ENCODE assay signal across 3 cellular contexts in the genomic region with DNA sequence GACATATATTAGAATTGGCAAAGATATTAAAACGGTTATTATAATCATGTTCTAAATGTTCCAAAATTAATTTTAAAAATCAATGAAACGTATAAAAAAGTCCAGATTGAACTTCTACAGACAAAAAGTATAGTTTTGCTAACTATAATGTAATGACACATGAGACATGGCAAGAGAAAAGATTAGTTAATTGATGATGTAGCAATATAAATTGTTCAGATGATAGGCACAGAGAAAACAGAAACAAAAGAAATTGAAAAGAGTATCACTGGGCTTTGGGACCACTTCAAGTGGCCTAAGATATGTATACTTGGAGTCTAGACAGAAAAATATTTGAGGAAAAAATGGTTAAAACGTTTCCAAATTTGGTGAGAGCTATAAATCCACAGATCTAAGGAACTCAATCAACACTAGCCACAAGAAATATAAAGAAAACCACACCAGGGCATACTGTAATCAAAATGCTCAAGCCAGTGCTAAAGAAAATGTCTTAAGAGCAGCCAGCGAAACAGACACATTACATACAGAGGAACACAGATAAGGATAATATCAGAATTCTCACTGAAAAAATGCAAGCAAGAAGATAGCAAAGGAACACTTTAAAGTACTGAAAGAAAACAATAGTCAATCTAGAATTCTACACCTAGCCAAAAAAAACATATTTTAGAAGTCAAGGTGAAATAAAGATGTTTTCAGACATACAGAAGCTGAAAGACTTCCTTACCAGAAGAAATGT.
A peak's percentile ranks its signal among the peaks of the same experiment; 100 is the strongest.
TF ChIP-seq lines count a peak whose summit lies in the region.

No MANE protein-coding gene starts in this region.

TF ChIP-seq in A549, 52 proteins besides CTCF, POLR2A, EP300 and RAD21 (continued from another document):
- TF ChIP-seq, protein P1, sequence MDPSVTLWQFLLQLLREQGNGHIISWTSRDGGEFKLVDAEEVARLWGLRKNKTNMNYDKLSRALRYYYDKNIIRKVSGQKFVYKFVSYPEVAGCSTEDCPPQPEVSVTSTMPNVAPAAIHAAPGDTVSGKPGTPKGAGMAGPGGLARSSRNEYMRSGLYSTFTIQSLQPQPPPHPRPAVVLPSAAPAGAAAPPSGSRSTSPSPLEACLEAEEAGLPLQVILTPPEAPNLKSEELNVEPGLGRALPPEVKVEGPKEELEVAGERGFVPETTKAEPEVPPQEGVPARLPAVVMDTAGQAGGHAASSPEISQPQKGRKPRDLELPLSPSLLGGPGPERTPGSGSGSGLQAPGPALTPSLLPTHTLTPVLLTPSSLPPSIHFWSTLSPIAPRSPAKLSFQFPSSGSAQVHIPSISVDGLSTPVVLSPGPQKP (IDR thresholded peaks at IDR 0.05; ENCODE audit: low read depth, low read length): no peak

TF ChIP-seq in HEK293, 187 proteins besides CTCF, POLR2A, EP300 and RAD21 (continued from another document):
- TF ChIP-seq ZNF596 (tag by site-specific recombination; IDR thresholded peaks at IDR 0.05) (no peak), PRDM4 (tag by site-specific recombination; IDR thresholded peaks at IDR 0.05) (no peak), ZBTB48 (tag by site-specific recombination; IDR thresholded peaks at IDR 0.05) (no peak), SETDB1 (IDR thresholded peaks at IDR 0.05; ENCODE audit: insufficient read length, low read length) (peak; percentile 80), ZNF324 (tag by site-specific recombination; IDR thresholded peaks at IDR 0.05) (no peak), ZNF549 (tag by site-specific recombination; IDR thresholded peaks at IDR 0.05) (no peak), ZNF112 (tag by site-specific recombination; IDR thresholded peaks at IDR 0.05) (no peak), SCRT2 (tag by site-specific recombination; IDR thresholded peaks at IDR 0.05) (no peak), ZNF211 (tag by site-specific recombination; IDR thresholded peaks at IDR 0.05; ENCODE audit: low read depth) (no peak), MZF1 (tag by site-specific recombination; IDR thresholded peaks at IDR 0.05; ENCODE audit: borderline replicate concordance) (no peak), ZNF133 (tag by site-specific recombination; IDR thresholded peaks at IDR 0.05) (peak; percentile 76), ZNF585B (tag by site-specific recombination; IDR thresholded peaks at IDR 0.05) (no peak), ZNF248 (tag by site-specific recombination; IDR thresholded peaks at IDR 0.05) (no peak), YY1 (tag by site-specific recombination; IDR thresholded peaks at IDR 0.05) (no peak), SALL2 (tag by site-specific recombination; IDR thresholded peaks at IDR 0.05; ENCODE audit: borderline replicate concordance) (no peak), ZNF791 (tag by site-specific recombination; IDR thresholded peaks at IDR 0.05) (peak; percentile 95), ZNF626 (tag by site-specific recombination; IDR thresholded peaks at IDR 0.05) (no peak), ZNF560 (tag by site-specific recombination; IDR thresholded peaks at IDR 0.05; ENCODE audit: borderline replicate concordance) (no peak), SP3 (tag by site-specific recombination; IDR thresholded peaks at IDR 0.05) (no peak)
- TF ChIP-seq, protein P2, sequence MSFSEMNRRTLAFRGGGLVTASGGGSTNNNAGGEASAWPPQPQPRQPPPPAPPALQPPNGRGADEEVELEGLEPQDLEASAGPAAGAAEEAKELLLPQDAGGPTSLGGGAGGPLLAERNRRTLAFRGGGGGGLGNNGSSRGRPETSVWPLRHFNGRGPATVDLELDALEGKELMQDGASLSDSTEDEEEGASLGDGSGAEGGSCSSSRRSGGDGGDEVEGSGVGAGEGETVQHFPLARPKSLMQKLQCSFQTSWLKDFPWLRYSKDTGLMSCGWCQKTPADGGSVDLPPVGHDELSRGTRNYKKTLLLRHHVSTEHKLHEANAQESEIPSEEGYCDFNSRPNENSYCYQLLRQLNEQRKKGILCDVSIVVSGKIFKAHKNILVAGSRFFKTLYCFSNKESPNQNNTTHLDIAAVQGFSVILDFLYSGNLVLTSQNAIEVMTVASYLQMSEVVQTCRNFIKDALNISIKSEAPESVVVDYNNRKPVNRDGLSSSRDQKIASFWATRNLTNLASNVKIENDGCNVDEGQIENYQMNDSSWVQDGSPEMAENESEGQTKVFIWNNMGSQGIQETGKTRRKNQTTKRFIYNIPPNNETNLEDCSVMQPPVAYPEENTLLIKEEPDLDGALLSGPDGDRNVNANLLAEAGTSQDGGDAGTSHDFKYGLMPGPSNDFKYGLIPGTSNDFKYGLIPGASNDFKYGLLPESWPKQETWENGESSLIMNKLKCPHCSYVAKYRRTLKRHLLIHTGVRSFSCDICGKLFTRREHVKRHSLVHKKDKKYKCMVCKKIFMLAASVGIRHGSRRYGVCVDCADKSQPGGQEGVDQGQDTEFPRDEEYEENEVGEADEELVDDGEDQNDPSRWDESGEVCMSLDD (tag by site-specific recombination; IDR thresholded peaks at IDR 0.05): no peak
TF ChIP-seq in HEK293: peak in this region for 4.

TF ChIP-seq in K562, 482 proteins besides CTCF, POLR2A, EP300 and RAD21 (continued from another document):
- TF ChIP-seq ZNF146 (CRISPR knock-in tag; IDR thresholded peaks at IDR 0.05; ENCODE audit: unreplicated experiment) (no peak), NR4A1 (CRISPR knock-in tag; IDR thresholded peaks at IDR 0.05) (no peak), NR4A1 (tag; IDR thresholded peaks at IDR 0.05) (no peak), MAFF (IDR thresholded peaks at IDR 0.05; ENCODE audit: low read length) (peak; percentile 22; the same call in 1 of the 2 replicates), ZNF316 (IDR thresholded peaks at IDR 0.05) (peak; percentile 72)
- TF ChIP-seq, protein P3, sequence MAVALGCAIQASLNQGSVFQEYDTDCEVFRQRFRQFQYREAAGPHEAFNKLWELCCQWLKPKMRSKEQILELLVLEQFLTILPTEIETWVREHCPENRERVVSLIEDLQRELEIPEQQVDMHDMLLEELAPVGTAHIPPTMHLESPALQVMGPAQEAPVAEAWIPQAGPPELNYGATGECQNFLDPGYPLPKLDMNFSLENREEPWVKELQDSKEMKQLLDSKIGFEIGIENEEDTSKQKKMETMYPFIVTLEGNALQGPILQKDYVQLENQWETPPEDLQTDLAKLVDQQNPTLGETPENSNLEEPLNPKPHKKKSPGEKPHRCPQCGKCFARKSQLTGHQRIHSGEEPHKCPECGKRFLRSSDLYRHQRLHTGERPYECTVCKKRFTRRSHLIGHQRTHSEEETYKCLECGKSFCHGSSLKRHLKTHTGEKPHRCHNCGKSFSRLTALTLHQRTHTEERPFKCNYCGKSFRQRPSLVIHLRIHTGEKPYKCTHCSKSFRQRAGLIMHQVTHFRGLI (CRISPR knock-in tag; IDR thresholded peaks at IDR 0.05): no peak
